Comparison of ENCODE assay signal across 31 cellular contexts in genomic region chr1:119974013-119974412, GRCh38.
DNase-seq lines count a peak whose midpoint lies in the region; ATAC-seq and TF ChIP-seq lines count a peak whose summit lies in the region.
"Had no signal": no experiment of that assay in that cellular context is flagged by ENCODE, and none has a peak within 500 bp of the region (broad histone marks: within the 10 kb centered on the region; RNA-seq: fewer than 3 reads in every experiment).

No MANE protein-coding gene starts in this region.

- peaks cover 29% of the 10 kb centered on the region for H3K36me3 Mint-ChIP-seq in chondrocyte (ENCODE audit: low read depth)
- H3K36me3 Mint-ChIP-seq in stimulated activated naive B cell treated with anti-CD40 and anti-IgM and Interleukin-4, amounts not matched to agents 10 μg/mL and 1 μg/mL and 100 μg/mL, for 72 hours, result peaks cover 40 to 46% of the 10 kb centered on the region in 2 donors

- no peaks in the 10 kb centered on the region for H3K36me3 ChIP-seq in prostate gland

- no peak for TF ChIP-seq POLR2A in prostate gland (IDR thresholded peaks at IDR 0.05)

- intact Hi-C loops in prostate gland (cut with DNase I), result no loop called here

- ATAC-seq in HG03097 (IDR thresholded peaks at IDR 0.05; ENCODE audit: low FRiP score, unreplicated experiment), result no peak
- no peak for ATAC-seq in stimulated activated naive B cell treated with anti-CD40 and anti-IgM and Interleukin-4, amounts not matched to agents 10 μg/mL and 1 μg/mL and 100 μg/mL, for 72 hours (replicated peaks)
- ATAC-seq: HCT116; mucosa of descending colon; sciatic nerve; stimulated activated memory B cell treated with anti-CD40 and anti-IgM and Interleukin-4, amounts not matched to agents 10 μg/mL and 1 μg/mL and 100 μg/mL, for 72 hours had no signal

- peaks cover 2% of the 10 kb centered on the region for H3K4me1 ChIP-seq in prostate gland (replicated peaks)
- H3K4me1 ChIP-seq: parathyroid adenoma had no signal

- peak overlapping the region; percentile 14 for H3K27ac Mint-ChIP-seq in chondrocyte (ENCODE audit: unreplicated experiment)
- H3K27ac Mint-ChIP-seq in stimulated activated naive B cell treated with anti-CD40 and anti-IgM and Interleukin-4, amounts not matched to agents 10 μg/mL and 1 μg/mL and 100 μg/mL, for 72 hours, result no peak overlapping the region
- H3K27ac Mint-ChIP-seq: activated CD4-positive, alpha-beta T cell treated with anti-CD3 and anti-CD28 coated beads, Interleukin-2, amount 10 ng/mL, durations not matched to agents 7 days and 5 days; activated naive CD4-positive, alpha-beta T cell treated with anti-CD3 and anti-CD28 coated beads for 36 hours; nephron progenitor cell; stimulated activated memory B cell treated with anti-CD40 and anti-IgM and Interleukin-4, amounts not matched to agents 10 μg/mL and 1 μg/mL and 100 μg/mL, for 72 hours had no signal

- peak; percentile 19 for DNase-seq in DMS153 (lab: John Stamatoyannopoulos, UW)
- DNase-seq in DMS153 treated with DMSO at 0.1 percent for 48 hours (lab: John Stamatoyannopoulos, UW; ENCODE audit: unreplicated experiment), result no peak
- DNase-seq in NCI-H69 (lab: John Stamatoyannopoulos, UW), result peak; percentile 73
- no peak for DNase-seq in chondrocyte (ENCODE audit: low spot score)
- DNase-seq in prostate gland (ENCODE audit: low spot score), result peak; percentile 57
- DNase-seq in DMS 273 (lab: John Stamatoyannopoulos, UW; ENCODE audit: unreplicated experiment), result no peak
- DNase-seq in stimulated activated naive B cell treated with anti-CD40 and anti-IgM and Interleukin-4, amounts not matched to agents 10 μg/mL and 1 μg/mL and 100 μg/mL, for 72 hours, result no peak
- DNase-seq: activated CD4-positive, alpha-beta T cell treated with anti-CD3 and anti-CD28 coated beads, Interleukin-2, amount 10 ng/mL, durations not matched to agents 7 days and 5 days; activated naive CD4-positive, alpha-beta T cell treated with anti-CD3 and anti-CD28 coated beads for 36 hours; Calu3; EL; head of caudate nucleus; KG1; mucosa of descending colon; NCI-H2171 treated with DMSO at 0.1 percent for 48 hours; nephron progenitor cell; OCI-M1; Right ventricle myocardium superior; stimulated activated CD4-positive, alpha-beta T cell treated with anti-CD3 and anti-CD28 coated beads, Interleukin-4, amount 100 ng/mL, for 24 hours; T-helper 2 cell; testis had no signal

- no peaks in the 10 kb centered on the region for H3K9me3 Mint-ChIP-seq in chondrocyte (ENCODE audit: low read depth)
- H3K9me3 Mint-ChIP-seq in stimulated activated naive B cell treated with anti-CD40 and anti-IgM and Interleukin-4, amounts not matched to agents 10 μg/mL and 1 μg/mL and 100 μg/mL, for 72 hours, result no peaks in the 10 kb centered on the region
- H3K9me3 Mint-ChIP-seq: activated CD4-positive, alpha-beta T cell treated with anti-CD3 and anti-CD28 coated beads, Interleukin-2, amount 10 ng/mL, durations not matched to agents 7 days and 5 days; activated naive CD4-positive, alpha-beta T cell treated with anti-CD3 and anti-CD28 coated beads for 36 hours; brain; CD14-positive monocyte; nephron progenitor cell; stimulated activated memory B cell treated with anti-CD40 and anti-IgM and Interleukin-4, amounts not matched to agents 10 μg/mL and 1 μg/mL and 100 μg/mL, for 72 hours had no signal

- H3K27me3 Mint-ChIP-seq in chondrocyte (ENCODE audit: low read depth), result no peaks in the 10 kb centered on the region
- no peaks in the 10 kb centered on the region for H3K27me3 Mint-ChIP-seq in stimulated activated naive B cell treated with anti-CD40 and anti-IgM and Interleukin-4, amounts not matched to agents 10 μg/mL and 1 μg/mL and 100 μg/mL, for 72 hours
- H3K27me3 Mint-ChIP-seq: activated CD4-positive, alpha-beta T cell treated with anti-CD3 and anti-CD28 coated beads, Interleukin-2, amount 10 ng/mL, durations not matched to agents 7 days and 5 days; brain; stimulated activated memory B cell treated with anti-CD40 and anti-IgM and Interleukin-4, amounts not matched to agents 10 μg/mL and 1 μg/mL and 100 μg/mL, for 72 hours had no signal

- peaks cover 39% of the 10 kb centered on the region for H3K4me1 Mint-ChIP-seq in chondrocyte (ENCODE audit: low read depth)
- peaks cover 12 to 19% of the 10 kb centered on the region in 2 donors for H3K4me1 Mint-ChIP-seq in stimulated activated naive B cell treated with anti-CD40 and anti-IgM and Interleukin-4, amounts not matched to agents 10 μg/mL and 1 μg/mL and 100 μg/mL, for 72 hours

- no peak for TF ChIP-seq CTCF in chondrocyte (IDR thresholded peaks at IDR 0.05)
- TF ChIP-seq CTCF in prostate gland (IDR thresholded peaks at IDR 0.05), result no peak

- no peaks in the 10 kb centered on the region for H3K27me3 ChIP-seq in prostate gland (replicated peaks; ENCODE audit: insufficient read depth)
- H3K27me3 ChIP-seq: testis had no signal

- H3K4me3 Mint-ChIP-seq in chondrocyte (ENCODE audit: unreplicated experiment), result no peak overlapping the region
- H3K4me3 Mint-ChIP-seq in stimulated activated naive B cell treated with anti-CD40 and anti-IgM and Interleukin-4, amounts not matched to agents 10 μg/mL and 1 μg/mL and 100 μg/mL, for 72 hours, result no peak overlapping the region
- H3K4me3 Mint-ChIP-seq: activated CD4-positive, alpha-beta T cell treated with anti-CD3 and anti-CD28 coated beads, Interleukin-2, amount 10 ng/mL, durations not matched to agents 7 days and 5 days; activated naive CD4-positive, alpha-beta T cell treated with anti-CD3 and anti-CD28 coated beads for 36 hours; brain; CD14-positive monocyte; nephron progenitor cell; stimulated activated memory B cell treated with anti-CD40 and anti-IgM and Interleukin-4, amounts not matched to agents 10 μg/mL and 1 μg/mL and 100 μg/mL, for 72 hours had no signal

- no peaks in the 10 kb centered on the region for H3K9me3 ChIP-seq in prostate gland
- H3K9me3 ChIP-seq: mucosa of descending colon, testis had no signal

- peak overlapping the region; percentile 47 to 51 for H3K27ac ChIP-seq in prostate gland
- H3K27ac ChIP-seq: 22Rv1, parathyroid adenoma, VCaP had no signal

- H3K4me3 ChIP-seq in prostate gland, result no peak overlapping the region
- H3K4me3 ChIP-seq: lung, mucosa of descending colon, testis had no signal

Comparison
In these comparisons a context has a peak if more than half of its experiments do, and no peak if none do; other contexts are left out.
1. DNase-seq: peak in DMS153 (single experiment), NCI-H69 (single experiment) and prostate gland (single experiment); none in DMS153 treated with DMSO at 0.1 percent for 48 hours (single experiment), chondrocyte (single experiment), DMS 273 (single experiment) and stimulated activated naive B cell treated with anti-CD40 and anti-IgM and Interleukin-4, amounts not matched to agents 10 μg/mL and 1 μg/mL and 100 μg/mL, for 72 hours (single experiment).